ENCODE assay signal across 8 cellular contexts in genomic region chr1:100950776-100951175, GRCh38. TPM values are rescaled to one million over a fixed set of nuclear protein-coding genes. Genes with fewer than 3 reads are reported as not detected.
DNase-seq lines count a peak whose midpoint lies in the region; ATAC-seq and TF ChIP-seq lines count a peak whose summit lies in the region.

No MANE protein-coding gene starts in this region.

- peak overlapping the region in 1 of 4 donors; percentile 22 for H3K27ac ChIP-seq in esophagus squamous epithelium

- H3K36me3 ChIP-seq in MG63 (peaks cover 24% of the 10 kb centered on the region), esophagus squamous epithelium (peaks cover 0 to 12% (median 0%) of the 10 kb centered on the region in 3 donors)

- H3K4me3 ChIP-seq in MG63 (no peak overlapping the region), choroid plexus epithelial cell (ENCODE audit: low read depth, low read length) (no peak overlapping the region), esophagus squamous epithelium (no peak overlapping the region)

- peaks cover 4 to 34% (median 30%) of the 10 kb centered on the region in 7 donors for H3K9me3 Mint-ChIP-seq in naive B cell

- peak overlapping the region in 6 of 8 donors; percentile 33 to 68 (median 42) for H3K4me3 Mint-ChIP-seq in naive B cell

- peaks cover 44 to 73% (median 70%) of the 10 kb centered on the region in 3 donors for H3K4me1 Mint-ChIP-seq in naive B cell

- WGBS in esophagus squamous epithelium, 2 donors: 44 to 73% methylated on average over 4 of the region's 4 CpGs

- peak overlapping the region in 5 of 6 donors; percentile 41 to 94 (median 81) for H3K27ac Mint-ChIP-seq in naive B cell

- H3K27me3 ChIP-seq in MG63 (no peaks in the 10 kb centered on the region), esophagus squamous epithelium (no peaks in the 10 kb centered on the region)

- TF ChIP-seq CTCF in choroid plexus epithelial cell (conservative IDR thresholded peaks at IDR 0.05; ENCODE audit: low read depth, low read length): no peak
- TF ChIP-seq CTCF in esophagus squamous epithelium (IDR thresholded peaks at IDR 0.05): no peak

- H3K9me3 ChIP-seq in MG63: peaks cover 2% of the 10 kb centered on the region; the same call in 1 of the 2 replicates
- no peaks in the 10 kb centered on the region for H3K9me3 ChIP-seq in esophagus squamous epithelium

- intact Hi-C loops in esophagus squamous epithelium (cut with DNase I): no loop called here

- no peak for TF ChIP-seq POLR2A in esophagus squamous epithelium (IDR thresholded peaks at IDR 0.05)

- peak; percentile 19 for DNase-seq in EL
- peak; percentile 2 for DNase-seq in MG63
- peak; percentile 24 for DNase-seq in choroid plexus epithelial cell (ENCODE audit: low read depth)
- no peak for DNase-seq in naive B cell
- DNase-seq in D341Med (ENCODE audit: low spot score): no peak
- no peak for DNase-seq in NCI-H748 (lab: John Stamatoyannopoulos, UW; ENCODE audit: unreplicated experiment)
- DNase-seq in esophagus squamous epithelium (lab: John Stamatoyannopoulos, UW): no peak

- ATAC-seq in naive B cell (ENCODE audit: low read depth in 2 of 2) (no peak), HG02981 (IDR thresholded peaks at IDR 0.05; ENCODE audit: unreplicated experiment) (no peak)

- H3K36me3 Mint-ChIP-seq in naive B cell: peaks cover 25 to 51% of the 10 kb centered on the region in 2 donors

- peaks cover 11 to 53% (median 21%) of the 10 kb centered on the region in 3 donors for H3K4me1 ChIP-seq in esophagus squamous epithelium

- no peaks in the 10 kb centered on the region for H3K27me3 Mint-ChIP-seq in naive B cell

RNA-seq across cellular contexts. Expression of gene SLC30A7, which starts 54.9 kb away (rescaled TPM):
- 15.2 and 26.6 TPM in 2 replicates for total RNA-seq in MG63 (2014; rRNA removed; shearing (Covaris generic); ENCODE audit: low replicate concordance)
- 10 to 100 TPM in 1 of 6 donors, 1 to 10 TPM in 4, under 1 TPM in 1; 0.68 to 10.2 (median 8.4) TPM for polyA plus RNA-seq in naive B cell (ENCODE audit: low read depth in 6 of 6)
- total RNA-seq in esophagus squamous epithelium: 10 to 100 TPM in 3 of 4 donors, 1 to 10 TPM in 1; 9.0 to 22.1 (median 16.5) TPM

RNA-seq across cellular contexts. Expression of gene EXTL2, which starts 56.1 kb away (rescaled TPM):
- total RNA-seq in MG63 (2014; rRNA removed; shearing (Covaris generic); ENCODE audit: low replicate concordance): 15.8 and 21.1 TPM in 2 replicates
- polyA plus RNA-seq in naive B cell (ENCODE audit: low read depth in 6 of 6): 1 to 10 TPM; 2.0 to 5.8 (median 2.4) TPM
- 1 to 10 TPM; 1.4 to 7.4 (median 2.5) TPM for total RNA-seq in esophagus squamous epithelium

Comparison
In these comparisons a context has a peak if more than half of its experiments do, and no peak if none do; other contexts are left out.
1. DNase-seq: peak in EL (single experiment), MG63 (single experiment) and choroid plexus epithelial cell (single experiment); none in naive B cell (single experiment), D341Med (single experiment), NCI-H748 (single experiment) and esophagus squamous epithelium (single experiment).